Comparison of ENCODE assay signal across 15 cellular contexts in the genomic region with DNA sequence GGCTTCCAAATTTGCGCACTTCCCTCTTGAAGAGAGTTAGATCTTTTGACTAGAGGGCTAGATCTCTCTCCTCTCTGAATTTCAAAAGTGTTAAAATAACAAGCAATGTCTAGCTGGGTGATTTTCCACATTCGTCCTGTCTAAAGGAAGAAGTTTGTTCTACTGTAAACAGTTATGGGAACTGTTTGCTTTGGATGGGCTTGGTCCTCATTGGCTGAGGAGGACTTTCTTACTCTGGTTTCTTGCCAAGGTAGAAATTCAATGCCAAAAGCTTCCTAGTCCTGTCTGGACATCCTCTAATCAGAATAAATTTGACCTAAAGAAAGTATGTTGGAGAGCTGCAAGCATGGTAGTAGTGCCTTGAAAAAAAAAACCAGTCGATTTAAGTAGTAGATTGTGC. TPM values are rescaled to one million over a fixed set of nuclear protein-coding genes. Genes with fewer than 3 reads are reported as not detected.
DNase-seq lines count a peak whose midpoint lies in the region; ATAC-seq, FAIRE-seq and TF ChIP-seq lines count a peak whose summit lies in the region.
"Had no signal": no experiment of that assay in that cellular context is flagged by ENCODE, and none has a peak within 500 bp of the region (broad histone marks: within the 10 kb centered on the region; RNA-seq: fewer than 3 reads in every experiment).

No MANE protein-coding gene starts in this region.

- TF ChIP-seq CTCF in bronchial epithelial cell (IDR thresholded peaks at IDR 0.05; ENCODE audit: insufficient read depth, low read length, severe bottlenecking) (no peak), hepatocyte (IDR thresholded peaks at IDR 0.05; ENCODE audit: poor library complexity) (no peak), CD14-positive monocyte (IDR thresholded peaks at IDR 0.05) (no peak), GM23338 (conservative IDR thresholded peaks at IDR 0.05; ENCODE audit: low read depth in 2 of 2) (no peak)

- H3K36me3 ChIP-seq in Karpas-422 (ENCODE audit: insufficient read depth, low read length) (no peaks in the 10 kb centered on the region), bronchial epithelial cell (ENCODE audit: control insufficient read depth, insufficient read depth, low read length) (no peaks in the 10 kb centered on the region), hepatocyte (replicated peaks; ENCODE audit: insufficient read depth, low read depth) (no peaks in the 10 kb centered on the region), GM23338 (ENCODE audit: insufficient read depth) (no peaks in the 10 kb centered on the region)

- no peak overlapping the region for H3K27ac ChIP-seq in Karpas-422 (ENCODE audit: low read length)
- no peak overlapping the region for H3K27ac ChIP-seq in hepatocyte
- no peak overlapping the region for H3K27ac ChIP-seq in GM23338 (ENCODE audit: low read depth)

- H3K4me2 ChIP-seq in Karpas-422 (ENCODE audit: low read depth, low read length, poor library complexity, severe bottlenecking) (peak overlapping the region; percentile 70), hepatocyte (peak overlapping the region; percentile 22), GM23338 (no peak overlapping the region)

- no peak for DNase-seq in Karpas-422
- DNase-seq in bronchial epithelial cell (ENCODE audit: low read depth) = peak; percentile 38
- DNase-seq in hepatocyte (ENCODE audit: low spot score) = no peak
- peak; percentile 39 for DNase-seq in skeletal muscle cell (ENCODE audit: low read depth)
- no peak for DNase-seq in CD14-positive monocyte (ENCODE audit: low spot score)
- DNase-seq in GF-D8 (lab: John Stamatoyannopoulos, UW) = no peak
- no peak for DNase-seq in NCI-H146 treated with DMSO at 0.1 percent for 48 hours (lab: John Stamatoyannopoulos, UW; ENCODE audit: unreplicated experiment)
- DNase-seq in GM23338 (ENCODE audit: low spot score) = no peak
- DNase-seq: activated naive CD8-positive, alpha-beta T cell treated with anti-CD3 and anti-CD28 coated beads, Interleukin-2, amount 10 ng/mL, durations not matched to agents 7 days and 5 days; HFFc6; NCI-H1092; NCI-H524; SHP77; stimulated activated CD4-positive, alpha-beta T cell treated with anti-CD3 and anti-CD28 coated beads, Interleukin-4, amount 100 ng/mL, for 1 hour; stimulated activated naive CD4-positive, alpha-beta T cell treated with Interleukin-2 at 50 U/mL for 16 hours had no signal

- H3K36me3 Mint-ChIP-seq in CD14-positive monocyte (no peaks in the 10 kb centered on the region), GM23338 (ENCODE audit: low read depth) (no peaks in the 10 kb centered on the region; the same call in 2 of the 3 replicates)
- H3K36me3 Mint-ChIP-seq: activated naive CD8-positive, alpha-beta T cell treated with anti-CD3 and anti-CD28 coated beads, Interleukin-2, amount 10 ng/mL, durations not matched to agents 7 days and 5 days had no signal

- no peaks in the 10 kb centered on the region for H3K4me1 Mint-ChIP-seq in CD14-positive monocyte
- peaks cover 24% of the 10 kb centered on the region for H3K4me1 Mint-ChIP-seq in GM23338

- no peak overlapping the region for H3K27ac Mint-ChIP-seq in CD14-positive monocyte
- no peak overlapping the region for H3K27ac Mint-ChIP-seq in GM23338

- no peaks in the 10 kb centered on the region for H4K20me1 ChIP-seq in Karpas-422 (ENCODE audit: insufficient read depth, low read depth, low read length)
- no peaks in the 10 kb centered on the region for H4K20me1 ChIP-seq in hepatocyte (ENCODE audit: insufficient read depth, poor library complexity, severe bottlenecking)
- no peaks in the 10 kb centered on the region for H4K20me1 ChIP-seq in GM23338 (replicated peaks; ENCODE audit: insufficient read depth)

- H3K9me3 ChIP-seq in Karpas-422 (ENCODE audit: low read length) (no peaks in the 10 kb centered on the region), hepatocyte (ENCODE audit: low read depth) (no peaks in the 10 kb centered on the region)

- H3K4me3 ChIP-seq in Karpas-422 (ENCODE audit: low read length) (no peak overlapping the region), bronchial epithelial cell (ENCODE audit: low read depth, low read length) (no peak overlapping the region), hepatocyte (no peak overlapping the region), skeletal muscle cell (ENCODE audit: low read depth, low read length) (no peak overlapping the region), GM23338 (no peak overlapping the region)

- no peak overlapping the region for H3K4me3 Mint-ChIP-seq in CD14-positive monocyte
- no peak overlapping the region for H3K4me3 Mint-ChIP-seq in GM23338
- H3K4me3 Mint-ChIP-seq: activated naive CD8-positive, alpha-beta T cell treated with anti-CD3 and anti-CD28 coated beads, Interleukin-2, amount 10 ng/mL, durations not matched to agents 7 days and 5 days; HFFc6 had no signal

- H3K4me1 ChIP-seq in Karpas-422 (ENCODE audit: low read length) (peaks cover 39% of the 10 kb centered on the region), hepatocyte (ENCODE audit: insufficient read depth) (peaks cover 34% of the 10 kb centered on the region), GM23338 (ENCODE audit: insufficient read depth) (peaks cover 25% of the 10 kb centered on the region; the same call in 1 of the 2 replicates)

- H3K27me3 ChIP-seq in Karpas-422 (ENCODE audit: low read length) (no peaks in the 10 kb centered on the region), bronchial epithelial cell (ENCODE audit: control insufficient read depth, insufficient read depth, low read length) (no peaks in the 10 kb centered on the region), hepatocyte (no peaks in the 10 kb centered on the region), GM23338 (ENCODE audit: insufficient read depth) (no peaks in the 10 kb centered on the region)

- H3K9me3 Mint-ChIP-seq in CD14-positive monocyte = no peaks in the 10 kb centered on the region
- no peaks in the 10 kb centered on the region for H3K9me3 Mint-ChIP-seq in GM23338
- H3K9me3 Mint-ChIP-seq: activated naive CD8-positive, alpha-beta T cell treated with anti-CD3 and anti-CD28 coated beads, Interleukin-2, amount 10 ng/mL, durations not matched to agents 7 days and 5 days; HFFc6 had no signal

- 73% methylated on average over 3 of the region's 3 CpGs for WGBS in hepatocyte (ENCODE audit: low lambda C conversion rate, missing lambda C conversion rate)

- ATAC-seq in GM23338 = no peak

- no peak overlapping the region for H2AFZ ChIP-seq in Karpas-422 (ENCODE audit: low read length)
- H2AFZ ChIP-seq in hepatocyte = no peak overlapping the region
- H2AFZ ChIP-seq in GM23338 = no peak overlapping the region; the same call in 1 of the 2 replicates

- H3K79me2 ChIP-seq in Karpas-422 (ENCODE audit: low read length) (no peaks in the 10 kb centered on the region), hepatocyte (no peaks in the 10 kb centered on the region), GM23338 (replicated peaks; ENCODE audit: insufficient read depth) (no peaks in the 10 kb centered on the region)

- H3K27me3 Mint-ChIP-seq in CD14-positive monocyte (ENCODE audit: low read depth in 3 of 3) = peaks cover 0 to 8% (median 3%) of the 10 kb centered on the region in 3 donors
- no peaks in the 10 kb centered on the region for H3K27me3 Mint-ChIP-seq in GM23338 (ENCODE audit: insufficient read depth, low read depth, poor library complexity)

- no peak for FAIRE-seq in bronchial epithelial cell (lab: Jason Lieb, UNC)

- no peak overlapping the region for H3K9ac ChIP-seq in Karpas-422 (ENCODE audit: low read length)

- no peaks in the 10 kb centered on the region for H3K9me2 ChIP-seq in Karpas-422 (replicated peaks; ENCODE audit: insufficient read depth, low read length)
- H3K9me2 ChIP-seq in hepatocyte (replicated peaks; ENCODE audit: insufficient read depth) = no peaks in the 10 kb centered on the region
- no peaks in the 10 kb centered on the region for H3K9me2 ChIP-seq in GM23338 (ENCODE audit: insufficient read depth)

- no peaks in the 10 kb centered on the region for H3F3A ChIP-seq in GM23338 (replicated peaks; ENCODE audit: low read depth)

- intact Hi-C loops in CD14-positive monocyte (cut with micrococcal nuclease) = no loop called here

TF ChIP-seq in GM23338, 12 proteins besides CTCF, POLR2A, EP300 and RAD21 (continues in another document):
- TF ChIP-seq, protein P1, sequence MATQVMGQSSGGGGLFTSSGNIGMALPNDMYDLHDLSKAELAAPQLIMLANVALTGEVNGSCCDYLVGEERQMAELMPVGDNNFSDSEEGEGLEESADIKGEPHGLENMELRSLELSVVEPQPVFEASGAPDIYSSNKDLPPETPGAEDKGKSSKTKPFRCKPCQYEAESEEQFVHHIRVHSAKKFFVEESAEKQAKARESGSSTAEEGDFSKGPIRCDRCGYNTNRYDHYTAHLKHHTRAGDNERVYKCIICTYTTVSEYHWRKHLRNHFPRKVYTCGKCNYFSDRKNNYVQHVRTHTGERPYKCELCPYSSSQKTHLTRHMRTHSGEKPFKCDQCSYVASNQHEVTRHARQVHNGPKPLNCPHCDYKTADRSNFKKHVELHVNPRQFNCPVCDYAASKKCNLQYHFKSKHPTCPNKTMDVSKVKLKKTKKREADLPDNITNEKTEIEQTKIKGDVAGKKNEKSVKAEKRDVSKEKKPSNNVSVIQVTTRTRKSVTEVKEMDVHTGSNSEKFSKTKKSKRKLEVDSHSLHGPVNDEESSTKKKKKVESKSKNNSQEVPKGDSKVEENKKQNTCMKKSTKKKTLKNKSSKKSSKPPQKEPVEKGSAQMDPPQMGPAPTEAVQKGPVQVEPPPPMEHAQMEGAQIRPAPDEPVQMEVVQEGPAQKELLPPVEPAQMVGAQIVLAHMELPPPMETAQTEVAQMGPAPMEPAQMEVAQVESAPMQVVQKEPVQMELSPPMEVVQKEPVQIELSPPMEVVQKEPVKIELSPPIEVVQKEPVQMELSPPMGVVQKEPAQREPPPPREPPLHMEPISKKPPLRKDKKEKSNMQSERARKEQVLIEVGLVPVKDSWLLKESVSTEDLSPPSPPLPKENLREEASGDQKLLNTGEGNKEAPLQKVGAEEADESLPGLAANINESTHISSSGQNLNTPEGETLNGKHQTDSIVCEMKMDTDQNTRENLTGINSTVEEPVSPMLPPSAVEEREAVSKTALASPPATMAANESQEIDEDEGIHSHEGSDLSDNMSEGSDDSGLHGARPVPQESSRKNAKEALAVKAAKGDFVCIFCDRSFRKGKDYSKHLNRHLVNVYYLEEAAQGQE (IDR thresholded peaks at IDR 0.05; ENCODE audit: unreplicated experiment) = no peak
- no peak for TF ChIP-seq CREB1 (CRISPR knock-in tag; IDR thresholded peaks at IDR 0.05; ENCODE audit: low read depth)
- no peak for TF ChIP-seq ZNF331 (CRISPR knock-in tag; IDR thresholded peaks at IDR 0.05; ENCODE audit: low read depth)
- no peak for TF ChIP-seq STAT1 (IDR thresholded peaks at IDR 0.05; ENCODE audit: unreplicated experiment)
- no peak for TF ChIP-seq EZH2phosphoT487 (IDR thresholded peaks at IDR 0.05; ENCODE audit: unreplicated experiment)

RNA-seq across cellular contexts. Expression of a gene that starts 47.4 kb away (rescaled TPM):
- not detected in 2 replicates for total RNA-seq in Karpas-422 (2014; rRNA removed; shearing (Covaris generic); ENCODE audit: low replicate concordance)
- total RNA-seq in bronchial epithelial cell = 15.3 and 19.5 TPM in 2 replicates
- total RNA-seq in hepatocyte = 14.6 and 22.1 TPM in 2 replicates
- polyA plus RNA-seq in hepatocyte = 8.3 and 12.9 TPM in 2 replicates
- polyA plus RNA-seq in CD14-positive monocyte = 1 to 10 TPM; 4.5 to 5.1 TPM
- total RNA-seq in GM23338 (2014; rRNA removed; shearing (Covaris generic)) = 36.2 and 39.1 TPM in 2 replicates
- 5.0 and 6.6 TPM in 2 replicates for polyA plus RNA-seq in GM23338 (2016; fragmentation: Nextera tagmentation; extraction: Ambion mirVana)

Comparison
In these comparisons a context has a peak if more than half of its experiments do, and no peak if none do; other contexts are left out.
1. DNase-seq: peak in bronchial epithelial cell (single experiment) and skeletal muscle cell (single experiment); none in Karpas-422 (single experiment), hepatocyte (single experiment), CD14-positive monocyte (single experiment), GF-D8 (single experiment), NCI-H146 treated with DMSO at 0.1 percent for 48 hours (single experiment) and GM23338 (single experiment).
2. RNA of a gene that starts 47.4 kb away (total RNA-seq): 36.2 to 39.1 TPM in GM23338, 14.6 to 22.1 TPM in hepatocyte and 15.3 to 19.5 TPM in bronchial epithelial cell; not detected in Karpas-422; every median in the first group is over 10 times any median in the second.